ENCODE assay signal across 9 cellular contexts in genomic region chr1:77413541-77414335, GRCh38.
A peak's percentile ranks its signal among the peaks of the same experiment; 100 is the strongest.
DNase-seq lines count a peak whose midpoint lies in the region; ATAC-seq, FAIRE-seq and TF ChIP-seq lines count a peak whose summit lies in the region.
"Had no signal": no experiment of that assay in that cellular context is flagged by ENCODE, and none has a peak within 500 bp of the region (broad histone marks: within the 10 kb centered on the region; RNA-seq: fewer than 3 reads in every experiment).

No MANE protein-coding gene starts in this region.

- peak overlapping the region; percentile 34 for H3K4me3 ChIP-seq in DOHH2 (ENCODE audit: low read length)
- H3K4me3 ChIP-seq: heart left ventricle had no signal

- H3K79me2 ChIP-seq in DOHH2 (ENCODE audit: control insufficient read depth, low read length), result no peaks in the 10 kb centered on the region

- H3K27me3 ChIP-seq in DOHH2 (ENCODE audit: control insufficient read depth, low read length), result peaks cover 57% of the 10 kb centered on the region

- ATAC-seq in GM19372 (IDR thresholded peaks at IDR 0.05; ENCODE audit: low read depth, unreplicated experiment) (peak; percentile 71), HG03097 (IDR thresholded peaks at IDR 0.05; ENCODE audit: low FRiP score, unreplicated experiment) (peak; percentile 86), T-cell (replicated peaks in 1 of 4) (peak in 3 of 4 experiments; percentile 19 to 40 (median 38))

- no peaks in the 10 kb centered on the region for H3K9me3 ChIP-seq in DOHH2 (ENCODE audit: control insufficient read depth, insufficient read depth, low read length)

- H3K27ac Mint-ChIP-seq in T-cell (peak overlapping the region; percentile 68 to 81), nephron progenitor cell (no peak overlapping the region)

- H3K4me1 Mint-ChIP-seq in T-cell, result peaks cover 31% of the 10 kb centered on the region in 3 donors
- peaks cover 33% of the 10 kb centered on the region for H3K4me1 Mint-ChIP-seq in nephron progenitor cell

- no peaks in the 10 kb centered on the region for H3F3A ChIP-seq in DOHH2 (ENCODE audit: control insufficient read depth, insufficient read depth)

- peaks cover 19% of the 10 kb centered on the region for H3K4me1 ChIP-seq in DOHH2 (ENCODE audit: control insufficient read depth, low read length)

- H3K4me2 ChIP-seq in DOHH2 (ENCODE audit: low read length), result peak overlapping the region; percentile 62

- H3K4me3 Mint-ChIP-seq in T-cell (peak overlapping the region; percentile 0 to 66 (median 5)), nephron progenitor cell (no peak overlapping the region)

- H4K20me1 ChIP-seq in DOHH2 (ENCODE audit: control insufficient read depth, insufficient read depth, low read depth, low read length), result no peaks in the 10 kb centered on the region

- CTCF ChIA-PET in T-cell (lab: Charles Lee), result interaction anchor here in 1 of 2 donors (0.8 kb wide), 1 partner anchor 22 kb away, joined by 3 read pairs; no protein-coding TSS in a partner anchor

- no peaks in the 10 kb centered on the region for H3K36me3 ChIP-seq in DOHH2 (ENCODE audit: control insufficient read depth, low read length)
- H3K36me3 ChIP-seq: heart left ventricle had no signal

- DNase-seq in T-cell (no peak), NCI-H748 (lab: John Stamatoyannopoulos, UW; ENCODE audit: unreplicated experiment) (no peak), iPS-NIHi7 (ENCODE audit: extremely low spot score) (no peak), HTR-8/SVneo (ENCODE audit: insufficient read length, low spot score) (no peak), nephron progenitor cell (no peak)
- DNase-seq: heart left ventricle had no signal

- H3K27me3 Mint-ChIP-seq in T-cell (peaks cover 3 to 11% of the 10 kb centered on the region in 2 donors), nephron progenitor cell (ENCODE audit: low read depth, poor library complexity) (peaks cover 5% of the 10 kb centered on the region)

- no peak overlapping the region for H3K27ac ChIP-seq in DOHH2 (ENCODE audit: low read depth, low read length)
- H3K27ac ChIP-seq: heart left ventricle had no signal

- TF ChIP-seq CTCF in DOHH2 (IDR thresholded peaks at IDR 0.05; ENCODE audit: low read depth, low read length, poor library complexity, severe bottlenecking) (no peak), nephron progenitor cell (IDR thresholded peaks at IDR 0.05) (no peak)

- no peak for FAIRE-seq in HTR-8/SVneo (lab: Jason Lieb, UNC)

- POLR2A ChIA-PET in T-cell (lab: Charles Lee), result interaction anchor here in 1 of 2 donors (0.6 kb wide), 1 partner anchor 773 kb away, joined by 4 read pairs; no protein-coding TSS in a partner anchor

- no peaks in the 10 kb centered on the region for H3K9me2 ChIP-seq in DOHH2 (replicated peaks; ENCODE audit: control insufficient read depth, low read length)

- peaks cover 63% of the 10 kb centered on the region for H3K36me3 Mint-ChIP-seq in T-cell
- no peaks in the 10 kb centered on the region for H3K36me3 Mint-ChIP-seq in nephron progenitor cell (ENCODE audit: low read depth)

- H3K9me3 Mint-ChIP-seq in T-cell (peaks cover 5 to 9% (median 6%) of the 10 kb centered on the region in 3 donors), nephron progenitor cell (peaks cover 9% of the 10 kb centered on the region)
